ENCODE assay signal across 11 cellular contexts in the genomic region with DNA sequence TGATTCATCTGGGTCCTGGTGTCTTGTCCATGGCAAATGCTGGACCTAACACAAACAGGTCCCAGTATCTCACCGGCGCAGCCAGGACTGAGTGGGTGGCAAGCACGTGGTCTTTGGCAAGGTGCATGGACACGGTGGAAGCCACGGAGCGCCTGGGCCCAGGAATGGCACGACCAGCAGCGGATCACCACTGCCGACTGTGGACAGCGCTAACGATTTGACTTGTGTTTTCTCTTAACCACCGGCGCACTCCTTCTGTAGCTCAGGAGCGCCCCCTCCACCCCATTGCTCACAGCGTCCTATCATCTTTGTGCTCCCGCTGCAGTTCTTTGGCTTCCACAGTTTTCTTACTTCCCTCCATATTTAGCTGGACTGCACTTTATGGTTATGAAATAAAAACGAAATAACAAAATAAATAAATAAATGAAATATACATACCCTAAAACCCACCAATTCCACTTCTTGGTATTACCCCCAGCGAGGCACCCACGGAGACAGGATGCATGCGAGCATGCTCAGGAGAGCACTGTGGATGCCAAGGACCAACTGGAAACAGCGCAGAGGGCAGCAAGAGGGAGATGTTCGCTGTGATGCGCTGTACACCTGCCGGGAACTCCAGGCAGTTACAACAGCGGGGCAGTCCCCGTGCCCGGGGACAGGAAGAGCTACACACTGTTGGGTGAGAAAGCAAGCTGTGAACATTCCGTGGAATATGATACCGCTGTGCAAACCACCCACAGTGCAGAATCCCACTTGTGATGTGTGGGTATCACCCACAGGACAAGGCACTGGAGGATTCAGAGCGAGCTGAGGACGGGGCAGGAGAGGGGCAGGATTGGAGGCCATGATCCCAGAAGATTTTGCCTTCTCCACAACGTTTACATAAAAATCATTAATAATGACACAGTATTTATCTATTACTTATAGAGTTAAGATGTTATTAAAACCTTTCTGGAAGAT. TPM values are rescaled to one million over a fixed set of nuclear protein-coding genes. Genes with fewer than 3 reads are reported as not detected.
DNase-seq lines count a peak whose midpoint lies in the region; ATAC-seq and TF ChIP-seq lines count a peak whose summit lies in the region.
"Had no signal": no experiment of that assay in that cellular context is flagged by ENCODE, and none has a peak within 500 bp of the region (broad histone marks: within the 10 kb centered on the region; RNA-seq: fewer than 3 reads in every experiment).

No MANE protein-coding gene starts in this region.

- no peak overlapping the region for H3K27ac Mint-ChIP-seq in Caco-2 (ENCODE audit: unreplicated experiment)

- POLR2A ChIA-PET in RWPE1 (lab: Yijun Ruan, JAX; ENCODE audit: low non-redundant PET) = no interaction called here
- POLR2A ChIA-PET in Caco-2 (lab: Charles Lee) = no interaction called here

- no peak overlapping the region for H3K9ac ChIP-seq in adipocyte (ENCODE audit: low read length)
- H3K9ac ChIP-seq: BLaER1 treated with 17β-estradiol and CSF1 and Interleukin-3, amounts not matched to agents 10 nM and 100 nM had no signal

- H3K4me1 ChIP-seq in adipocyte (ENCODE audit: control insufficient read depth, insufficient read depth, low read length) (no peaks in the 10 kb centered on the region), left ventricle myocardium inferior (no peaks in the 10 kb centered on the region), Caco-2 (no peaks in the 10 kb centered on the region)
- H3K4me1 ChIP-seq: BLaER1 treated with 17β-estradiol and CSF1 and Interleukin-3, amounts not matched to agents 10 nM and 100 nM had no signal

- intact Hi-C loops in left ventricle myocardium inferior (cut with micrococcal nuclease) = no loop called here
- intact Hi-C loops in Caco-2 (cut with micrococcal nuclease; ENCODE audit: unreplicated experiment) = no loop called here

- H3K9me3 ChIP-seq in adipocyte (ENCODE audit: control insufficient read depth, low read length) (no peaks in the 10 kb centered on the region), left ventricle myocardium inferior (replicated peaks) (no peaks in the 10 kb centered on the region), Caco-2 (no peaks in the 10 kb centered on the region)

- H3K36me3 ChIP-seq in adipocyte (ENCODE audit: control insufficient read depth, insufficient read depth, low read length, severe bottlenecking) (no peaks in the 10 kb centered on the region), left ventricle myocardium inferior (no peaks in the 10 kb centered on the region), Caco-2 (ENCODE audit: control insufficient read depth, insufficient read depth, low read length) (no peaks in the 10 kb centered on the region)
- H3K36me3 ChIP-seq: BLaER1 treated with 17β-estradiol and CSF1 and Interleukin-3, amounts not matched to agents 10 nM and 100 nM had no signal

- BruUV-seq in Caco-2 (replicated peaks; lab: Mats Ljungman, UMichigan) = no TSS peak

- no peak overlapping the region for H3K27ac ChIP-seq in 22Rv1
- H3K27ac ChIP-seq in left ventricle myocardium inferior (replicated peaks) = no peak overlapping the region
- no peak overlapping the region for H3K27ac ChIP-seq in RWPE1
- H3K27ac ChIP-seq: BLaER1 treated with 17β-estradiol and CSF1 and Interleukin-3, amounts not matched to agents 10 nM and 100 nM had no signal

- ATAC-seq in HG02885 (IDR thresholded peaks at IDR 0.05; ENCODE audit: poor library complexity, unreplicated experiment) (no peak), HG03342 (IDR thresholded peaks at IDR 0.05; ENCODE audit: unreplicated experiment) (no peak)

- CTCF ChIA-PET in RWPE1 (lab: Yijun Ruan, JAX) (interaction anchor here (0.6 kb wide), 3 partner anchors 10 to 1885 kb away, joined by 3 to 4 read pairs (median 3); no protein-coding TSS in a partner anchor), Caco-2 (lab: Charles Lee) (interaction anchor here (1.1 kb wide), 1 partner anchor 268 kb away, joined by 3 read pairs; no protein-coding TSS in a partner anchor)

- H3K4me3 ChIP-seq in adipocyte (ENCODE audit: low read length) = no peak overlapping the region
- no peak overlapping the region for H3K4me3 ChIP-seq in left ventricle myocardium inferior
- H3K4me3 ChIP-seq in Caco-2 (ENCODE audit: low read depth, low read length) = no peak overlapping the region
- H3K4me3 ChIP-seq: BLaER1 treated with 17β-estradiol and CSF1 and Interleukin-3, amounts not matched to agents 10 nM and 100 nM had no signal

- peaks cover 47% of the 10 kb centered on the region for H3K27me3 ChIP-seq in adipocyte (replicated peaks; ENCODE audit: control insufficient read depth, insufficient read depth, low read length)
- peaks cover 59% of the 10 kb centered on the region for H3K27me3 ChIP-seq in left ventricle myocardium inferior (ENCODE audit: low read depth)
- no peaks in the 10 kb centered on the region; the same call in 1 of the 2 replicates for H3K27me3 ChIP-seq in Caco-2 (replicated peaks; ENCODE audit: control insufficient read depth, insufficient read depth, low read length)
- H3K27me3 ChIP-seq: BLaER1 treated with 17β-estradiol and CSF1 and Interleukin-3, amounts not matched to agents 10 nM and 100 nM had no signal

- peaks cover 10% of the 10 kb centered on the region for H3K27me3 Mint-ChIP-seq in Caco-2 (ENCODE audit: insufficient read depth, unreplicated experiment)

- in situ Hi-C loops in GM13977 (cut with MboI; ENCODE audit: low pct_unique_long_range_greater_than_20kb, low sequenced_read_pairs, unreplicated experiment) = loop anchor here (25.0 kb wide), 2 partner anchors 185 to 310 kb away; no protein-coding TSS in a partner anchor

- H3K4me3 Mint-ChIP-seq in Caco-2 (ENCODE audit: unreplicated experiment) = no peak overlapping the region

- DNase-seq in GM13977 (ENCODE audit: low spot score) = no peak
- DNase-seq in adipocyte (ENCODE audit: low read depth) = peak; percentile 17
- DNase-seq in left ventricle myocardium inferior = no peak
- DNase-seq in RWPE1 (ENCODE audit: low spot score) = no peak
- no peak for DNase-seq in Caco-2
- DNase-seq: kidney glomerular epithelial cell had no signal

- H3K4me1 Mint-ChIP-seq in Caco-2 (ENCODE audit: low read depth, unreplicated experiment) = peaks cover 5% of the 10 kb centered on the region

- no peaks in the 10 kb centered on the region for H3K36me3 Mint-ChIP-seq in Caco-2 (ENCODE audit: insufficient read depth, unreplicated experiment)

- H3K9me3 Mint-ChIP-seq in Caco-2 (ENCODE audit: unreplicated experiment) = no peaks in the 10 kb centered on the region

- peak; percentile 88 for TF ChIP-seq CTCF in 22Rv1 (IDR thresholded peaks at IDR 0.05)
- TF ChIP-seq CTCF in GM13977 (IDR thresholded peaks at IDR 0.05; ENCODE audit: extremely low read depth, insufficient read depth, missing control alignments) = peak; percentile 43
- TF ChIP-seq CTCF in left ventricle myocardium inferior (IDR thresholded peaks at IDR 0.05; ENCODE audit: borderline replicate concordance) = peak; percentile 39
- TF ChIP-seq CTCF in RWPE1 (conservative IDR thresholded peaks at IDR 0.05; ENCODE audit: low read depth) = no peak
- TF ChIP-seq CTCF in Caco-2 (IDR thresholded peaks at IDR 0.05; ENCODE audit: insufficient read depth in 1 of 2, low read depth in 1 of 2, low read length in 1 of 2, severe bottlenecking in 1 of 2, unreplicated experiment in 1 of 2) = no peak

RNA-seq across cellular contexts. Expression of a gene that starts 7.0 kb away (rescaled TPM):
- total RNA-seq in left ventricle myocardium inferior (0.33 TPM), Caco-2 (2022) (not detected in 2 replicates)
- total RNA-seq: T-helper 2 cell treated with Interferon-gamma antibody and Interleukin-4, amounts not matched to agents 100 ng/mL and 5 ng/mL, for 36 hours had no signal

Comparison
In these comparisons a context has a peak if more than half of its experiments do, and no peak if none do; other contexts are left out.
1. CTCF ChIP-seq: peak in 22Rv1 (single experiment), GM13977 (single experiment) and left ventricle myocardium inferior (single experiment); none in RWPE1 (single experiment) and Caco-2 (0 of 2).